In genomic region chrX:78123190-78123589, GRCh38 we compare ENCODE assay signal across 2 cellular contexts.
TF ChIP-seq lines count a peak whose summit lies in the region.

No MANE protein-coding gene starts in this region.

TF ChIP-seq in H1, 55 proteins besides CTCF, POLR2A, EP300 and RAD21:
- TF ChIP-seq CHD7 (IDR thresholded peaks at IDR 0.05; ENCODE audit: insufficient replicate concordance, low read length) (no peak), SP2 (IDR thresholded peaks at IDR 0.05; ENCODE audit: low read length) (no peak), CHD1 (IDR thresholded peaks at IDR 0.05; ENCODE audit: low read depth, low read length) (no peak), ZNF274 (IDR thresholded peaks at IDR 0.05; ENCODE audit: borderline replicate concordance, extremely low read depth, low read length) (no peak), JUN (IDR thresholded peaks at IDR 0.05; ENCODE audit: low read depth, low read length) (no peak), CBX8 (IDR thresholded peaks at IDR 0.05; ENCODE audit: borderline replicate concordance, low read depth, low read length) (no peak), BRCA1 (IDR thresholded peaks at IDR 0.05; ENCODE audit: low read depth, low read length) (no peak), HDAC6 (IDR thresholded peaks at IDR 0.05; ENCODE audit: low read depth, low read length) (no peak), NANOG (IDR thresholded peaks at IDR 0.05; ENCODE audit: insufficient read depth, low read depth, low read length, poor library complexity, severe bottlenecking) (no peak)

TF ChIP-seq in GM23338, 12 proteins besides CTCF, POLR2A, EP300 and RAD21:
- TF ChIP-seq ZNF331 (CRISPR knock-in tag; IDR thresholded peaks at IDR 0.05; ENCODE audit: low read depth) (no peak), CREB1 (CRISPR knock-in tag; IDR thresholded peaks at IDR 0.05; ENCODE audit: low read depth) (no peak), ZNF114 (CRISPR knock-in tag; IDR thresholded peaks at IDR 0.05) (no peak), ZNF462 (CRISPR knock-in tag; IDR thresholded peaks at IDR 0.05) (no peak), NANOG (IDR thresholded peaks at IDR 0.05; ENCODE audit: borderline replicate concordance) (no peak), ETS1 (IDR thresholded peaks at IDR 0.05) (no peak), STAT1 (IDR thresholded peaks at IDR 0.05; ENCODE audit: unreplicated experiment) (no peak), EZH2phosphoT487 (IDR thresholded peaks at IDR 0.05; ENCODE audit: unreplicated experiment) (no peak), POLR2AphosphoS5 (IDR thresholded peaks at IDR 0.05; ENCODE audit: low read depth) (no peak), EZH2 (IDR thresholded peaks at IDR 0.05; ENCODE audit: low read depth, unreplicated experiment) (no peak), JUNB (IDR thresholded peaks at IDR 0.05; ENCODE audit: unreplicated experiment) (no peak)
- TF ChIP-seq, protein P1, sequence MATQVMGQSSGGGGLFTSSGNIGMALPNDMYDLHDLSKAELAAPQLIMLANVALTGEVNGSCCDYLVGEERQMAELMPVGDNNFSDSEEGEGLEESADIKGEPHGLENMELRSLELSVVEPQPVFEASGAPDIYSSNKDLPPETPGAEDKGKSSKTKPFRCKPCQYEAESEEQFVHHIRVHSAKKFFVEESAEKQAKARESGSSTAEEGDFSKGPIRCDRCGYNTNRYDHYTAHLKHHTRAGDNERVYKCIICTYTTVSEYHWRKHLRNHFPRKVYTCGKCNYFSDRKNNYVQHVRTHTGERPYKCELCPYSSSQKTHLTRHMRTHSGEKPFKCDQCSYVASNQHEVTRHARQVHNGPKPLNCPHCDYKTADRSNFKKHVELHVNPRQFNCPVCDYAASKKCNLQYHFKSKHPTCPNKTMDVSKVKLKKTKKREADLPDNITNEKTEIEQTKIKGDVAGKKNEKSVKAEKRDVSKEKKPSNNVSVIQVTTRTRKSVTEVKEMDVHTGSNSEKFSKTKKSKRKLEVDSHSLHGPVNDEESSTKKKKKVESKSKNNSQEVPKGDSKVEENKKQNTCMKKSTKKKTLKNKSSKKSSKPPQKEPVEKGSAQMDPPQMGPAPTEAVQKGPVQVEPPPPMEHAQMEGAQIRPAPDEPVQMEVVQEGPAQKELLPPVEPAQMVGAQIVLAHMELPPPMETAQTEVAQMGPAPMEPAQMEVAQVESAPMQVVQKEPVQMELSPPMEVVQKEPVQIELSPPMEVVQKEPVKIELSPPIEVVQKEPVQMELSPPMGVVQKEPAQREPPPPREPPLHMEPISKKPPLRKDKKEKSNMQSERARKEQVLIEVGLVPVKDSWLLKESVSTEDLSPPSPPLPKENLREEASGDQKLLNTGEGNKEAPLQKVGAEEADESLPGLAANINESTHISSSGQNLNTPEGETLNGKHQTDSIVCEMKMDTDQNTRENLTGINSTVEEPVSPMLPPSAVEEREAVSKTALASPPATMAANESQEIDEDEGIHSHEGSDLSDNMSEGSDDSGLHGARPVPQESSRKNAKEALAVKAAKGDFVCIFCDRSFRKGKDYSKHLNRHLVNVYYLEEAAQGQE (IDR thresholded peaks at IDR 0.05; ENCODE audit: unreplicated experiment), result no peak
